8 cellular contexts compared by ENCODE assay signal in genomic region chr6:37354526-37355384, GRCh38. TPM values are rescaled to one million over a fixed set of nuclear protein-coding genes. Genes with fewer than 3 reads are reported as not detected.
DNase-seq lines count a peak whose midpoint lies in the region; ATAC-seq and TF ChIP-seq lines count a peak whose summit lies in the region.

No MANE protein-coding gene starts in this region.

- H3K9ac ChIP-seq in DND-41 (ENCODE audit: low read depth, low read length) (peak overlapping the region; percentile 70), neural cell (ENCODE audit: low read length) (peak overlapping the region; percentile 93)

- H3K79me2 ChIP-seq in DND-41 (ENCODE audit: insufficient read depth, low read length) = peaks cover 54% of the 10 kb centered on the region
- peaks cover 44% of the 10 kb centered on the region for H3K79me2 ChIP-seq in neural cell (replicated peaks; ENCODE audit: insufficient read depth, low read length)

- peak overlapping the region; percentile 73 to 78 for H3K4me3 ChIP-seq in DND-41 (ENCODE audit: low read depth in 1 of 2, low read length in 2 of 2)
- H3K4me3 ChIP-seq in neural cell (ENCODE audit: low read length) = peak overlapping the region; percentile 96

- no peaks in the 10 kb centered on the region for H3K9me2 ChIP-seq in neural cell (ENCODE audit: insufficient read depth, low read length)

- H3K4me1 ChIP-seq in DND-41 (ENCODE audit: insufficient read depth, low read length) = peaks cover 32% of the 10 kb centered on the region

- H3K9me3 ChIP-seq in DND-41 (ENCODE audit: insufficient read depth, low read length, severe bottlenecking) = no peaks in the 10 kb centered on the region
- no peaks in the 10 kb centered on the region for H3K9me3 ChIP-seq in neural cell (ENCODE audit: low read length)

- no peaks in the 10 kb centered on the region for H3F3A ChIP-seq in neural cell (ENCODE audit: insufficient read depth, low read length, poor library complexity, severe bottlenecking)

- H3K9me3 Mint-ChIP-seq in activated CD8-positive, alpha-beta T cell treated with anti-CD3 and anti-CD28 coated beads, Interleukin-2, amount 10 ng/mL, durations not matched to agents 7 days and 5 days (ENCODE audit: insufficient read depth) = no peaks in the 10 kb centered on the region

- POLR2A ChIA-PET in activated CD8-positive, alpha-beta T cell treated with anti-CD3 and anti-CD28 coated beads, Interleukin-2, amount 10 ng/mL, durations not matched to agents 7 days and 5 days (lab: Charles Lee) = interaction anchor here (1.1 kb wide), 1 partner anchor 79 kb away, joined by 6 read pairs; the partner anchor contains the start of gene CMTR1

- no peaks in the 10 kb centered on the region for H3K27me3 Mint-ChIP-seq in activated CD8-positive, alpha-beta T cell treated with anti-CD3 and anti-CD28 coated beads, Interleukin-2, amount 10 ng/mL, durations not matched to agents 7 days and 5 days (ENCODE audit: low read depth)

- H3K36me3 Mint-ChIP-seq in activated CD8-positive, alpha-beta T cell treated with anti-CD3 and anti-CD28 coated beads, Interleukin-2, amount 10 ng/mL, durations not matched to agents 7 days and 5 days (ENCODE audit: low read depth) = peaks cover 5% of the 10 kb centered on the region

- CTCF ChIA-PET in activated CD8-positive, alpha-beta T cell treated with anti-CD3 and anti-CD28 coated beads, Interleukin-2, amount 10 ng/mL, durations not matched to agents 7 days and 5 days (lab: Charles Lee) = interaction anchor here (0.6 to 1.1 kb wide), 3 partner anchors 8 to 76 kb away, joined by 3 read pairs; no protein-coding TSS in a partner anchor

- TF ChIP-seq RAD21 in neural cell (conservative IDR thresholded peaks at IDR 0.05) = no peak

- DNase-seq in DND-41 (peak; percentile 29), HuH-7 (ENCODE audit: low spot score) (peak; percentile 16), fibroblast of peridontal ligament (ENCODE audit: extremely low read depth) (peak; percentile 15), putamen (ENCODE audit: low spot score) (no peak)
- DNase-seq in activated CD8-positive, alpha-beta T cell treated with anti-CD3 and anti-CD28 coated beads, Interleukin-2, amount 10 ng/mL, durations not matched to agents 7 days and 5 days = peak; percentile 27

- H3K27ac ChIP-seq in DND-41 (ENCODE audit: low read length) (peak overlapping the region; percentile 62), neural cell (ENCODE audit: low read length) (peak overlapping the region; percentile 93)

- no peak for TF ChIP-seq EP300 in neural cell (conservative IDR thresholded peaks at IDR 0.05; ENCODE audit: poor library complexity, severe bottlenecking)

- no peak for TF ChIP-seq CTCF in DND-41 (IDR thresholded peaks at IDR 0.05; ENCODE audit: borderline replicate concordance, extremely low read depth, low read length, poor library complexity, severe bottlenecking)
- no peak for TF ChIP-seq CTCF in neural cell (IDR thresholded peaks at IDR 0.05; ENCODE audit: poor library complexity, severe bottlenecking)

- H3K27ac Mint-ChIP-seq in activated CD8-positive, alpha-beta T cell treated with anti-CD3 and anti-CD28 coated beads, Interleukin-2, amount 10 ng/mL, durations not matched to agents 7 days and 5 days = peak overlapping the region; percentile 87

- peak overlapping the region; percentile 80 for H2AFZ ChIP-seq in DND-41 (ENCODE audit: low read depth, low read length)
- peak overlapping the region; percentile 93 for H2AFZ ChIP-seq in neural cell (ENCODE audit: low read depth, low read length)

- ATAC-seq in DND-41 (ENCODE audit: insufficient read depth, low read depth) = peak; percentile 41
- ATAC-seq in activated CD8-positive, alpha-beta T cell treated with anti-CD3 and anti-CD28 coated beads, Interleukin-2, amount 10 ng/mL, durations not matched to agents 7 days and 5 days = peak; percentile 33
- no peak for ATAC-seq in GM19463 (IDR thresholded peaks at IDR 0.05; ENCODE audit: unreplicated experiment)
- no peak for ATAC-seq in GM18520 (IDR thresholded peaks at IDR 0.05; ENCODE audit: unreplicated experiment)

- H3K27me3 ChIP-seq in DND-41 (ENCODE audit: insufficient read depth, low read length, poor library complexity) (no peaks in the 10 kb centered on the region), neural cell (ENCODE audit: insufficient read depth, low read depth, low read length) (no peaks in the 10 kb centered on the region)

- H3K4me2 ChIP-seq in DND-41 (ENCODE audit: insufficient read depth, low read length) (peak overlapping the region; percentile 84), neural cell (ENCODE audit: low read length) (peak overlapping the region; percentile 63)

- H4K20me1 ChIP-seq in DND-41 (ENCODE audit: insufficient read depth, low read length) = peaks cover 11% of the 10 kb centered on the region; the same call in 1 of the 2 replicates
- no peaks in the 10 kb centered on the region for H4K20me1 ChIP-seq in neural cell (ENCODE audit: insufficient read depth)

- peak overlapping the region; percentile 91 for H3K4me3 Mint-ChIP-seq in activated CD8-positive, alpha-beta T cell treated with anti-CD3 and anti-CD28 coated beads, Interleukin-2, amount 10 ng/mL, durations not matched to agents 7 days and 5 days

- H3K4me1 Mint-ChIP-seq in activated CD8-positive, alpha-beta T cell treated with anti-CD3 and anti-CD28 coated beads, Interleukin-2, amount 10 ng/mL, durations not matched to agents 7 days and 5 days (ENCODE audit: low read depth) = peaks cover 24% of the 10 kb centered on the region

- peaks cover 1% of the 10 kb centered on the region; the same call in 1 of the 2 replicates for H3K36me3 ChIP-seq in DND-41 (ENCODE audit: insufficient read depth, low read length)
- no peaks in the 10 kb centered on the region for H3K36me3 ChIP-seq in neural cell (ENCODE audit: insufficient read depth, low read length)

TF ChIP-seq in neural cell, 6 proteins besides CTCF, POLR2A, EP300 and RAD21:
- TF ChIP-seq POLR2AphosphoS5 (IDR thresholded peaks at IDR 0.05) = no peak
- TF ChIP-seq SMC3 (conservative IDR thresholded peaks at IDR 0.05; ENCODE audit: poor library complexity) = no peak
- TF ChIP-seq EZH2 (IDR thresholded peaks at IDR 0.05; ENCODE audit: borderline replicate concordance, insufficient read depth, low read length, poor library complexity, severe bottlenecking) = no peak
- TF ChIP-seq REST (IDR thresholded peaks at IDR 0.05; ENCODE audit: borderline replicate concordance) = no peak
- TF ChIP-seq TAF1 (IDR thresholded peaks at IDR 0.05; ENCODE audit: low read depth) = no peak
- no peak for TF ChIP-seq MXI1 (conservative IDR thresholded peaks at IDR 0.05; ENCODE audit: poor library complexity, severe bottlenecking)

RNA-seq across cellular contexts. Expression of gene RNF8, which starts 1.0 kb away (rescaled TPM):
- 10 to 100 TPM; 23.2 to 23.7 TPM for total RNA-seq in activated CD8-positive, alpha-beta T cell treated with anti-CD3 and anti-CD28 coated beads, Interleukin-2, amount 10 ng/mL, durations not matched to agents 7 days and 5 days
- 54.0 and 60.9 TPM in 2 replicates for polyA plus RNA-seq in neural cell
- 44.8 and 61.2 TPM in 2 replicates for polyA minus RNA-seq in neural cell

Comparison
In these comparisons a context has a peak if more than half of its experiments do, and no peak if none do; other contexts are left out.
1. ATAC-seq: peak in DND-41 (single experiment) and activated CD8-positive, alpha-beta T cell treated with anti-CD3 and anti-CD28 coated beads, Interleukin-2, amount 10 ng/mL, durations not matched to agents 7 days and 5 days (single experiment); none in GM19463 (single experiment) and GM18520 (single experiment).